ENCODE assay signal across 15 cellular contexts in genomic region chr19:19599190-19599535, GRCh38. TPM values are rescaled to one million over a fixed set of nuclear protein-coding genes. Genes with fewer than 3 reads are reported as not detected.
DNase-seq lines count a peak whose midpoint lies in the region; ATAC-seq, FAIRE-seq and TF ChIP-seq lines count a peak whose summit lies in the region.
"Had no signal": no experiment of that assay in that cellular context is flagged by ENCODE, and none has a peak within 500 bp of the region (broad histone marks: within the 10 kb centered on the region; RNA-seq: fewer than 3 reads in every experiment).

No MANE protein-coding gene starts in this region.

- FAIRE-seq in RCC 7860 (lab: Jason Lieb, UNC) = no peak
- FAIRE-seq: G401.6, pancreas had no signal

- no peaks in the 10 kb centered on the region for H3K36me3 ChIP-seq in CD8-positive, alpha-beta memory T cell (ENCODE audit: insufficient read depth, low read length)
- no peaks in the 10 kb centered on the region for H3K36me3 ChIP-seq in OCI-LY7 (ENCODE audit: insufficient read depth, low read length)
- H3K36me3 ChIP-seq: HAP-1, pancreas had no signal

- H3K36me3 Mint-ChIP-seq in CD8-positive, alpha-beta memory T cell = peaks cover 4 to 30% (median 5%) of the 10 kb centered on the region in 3 donors
- H3K36me3 Mint-ChIP-seq in activated naive CD8-positive, alpha-beta T cell = peaks cover 5% of the 10 kb centered on the region

- intact Hi-C loops in OCI-LY7 (cut with micrococcal nuclease; ENCODE audit: unreplicated experiment) = no loop called here
- intact Hi-C loops in head of caudate nucleus (cut with DNase I) = no loop called here

- H3K4me1 ChIP-seq in CD8-positive, alpha-beta memory T cell (ENCODE audit: insufficient read depth, low read length) = peaks cover 77% of the 10 kb centered on the region
- H3K4me1 ChIP-seq in OCI-LY7 (ENCODE audit: insufficient read depth, low read length, poor library complexity, severe bottlenecking) = peaks cover 28% of the 10 kb centered on the region
- H3K4me1 ChIP-seq: pancreas had no signal

- peaks cover 60 to 82% (median 71%) of the 10 kb centered on the region in 3 donors for H3K4me1 Mint-ChIP-seq in CD8-positive, alpha-beta memory T cell
- H3K4me1 Mint-ChIP-seq in activated naive CD8-positive, alpha-beta T cell (ENCODE audit: low read depth) = peaks cover 71% of the 10 kb centered on the region

- peak overlapping the region; percentile 26; the same call in 1 of the 2 replicates for H3K4me2 ChIP-seq in OCI-LY7 (ENCODE audit: low read length)

- H3K27me3 Mint-ChIP-seq in CD8-positive, alpha-beta memory T cell = peaks cover 0 to 6% of the 10 kb centered on the region in 2 donors
- no peaks in the 10 kb centered on the region for H3K27me3 Mint-ChIP-seq in activated naive CD8-positive, alpha-beta T cell
- H3K27me3 Mint-ChIP-seq: dendritic cell treated with granulocyte-macrophage colony-stimulating factor and Interleukin-4, amounts not matched to agents 40 ng/mL and 50 ng/mL, for 4 days had no signal

- no peaks in the 10 kb centered on the region for H3K27me3 ChIP-seq in CD8-positive, alpha-beta memory T cell (ENCODE audit: insufficient read depth, low read length, poor library complexity, severe bottlenecking)
- H3K27me3 ChIP-seq: pancreas had no signal

- H3K27ac ChIP-seq in CD8-positive, alpha-beta memory T cell (ENCODE audit: low read depth, low read length) = peak overlapping the region; percentile 69
- no peak overlapping the region for H3K27ac ChIP-seq in OCI-LY7 (ENCODE audit: low read depth, low read length, poor library complexity, severe bottlenecking)
- H3K27ac ChIP-seq: pancreas had no signal

- POLR2A ChIA-PET in CD8-positive, alpha-beta memory T cell (lab: Charles Lee) = interaction anchor here (0.6 to 1.7 kb wide), 5 partner anchors 22 to 69 kb away, joined by 3 to 11 read pairs (median 5); partner anchors contain the start of genes LPAR2 and ZNF101
- POLR2A ChIA-PET in OCI-LY7 (lab: Charles Lee) = interaction anchor here (0.8 kb wide), 1 partner anchor 21 kb away, joined by 3 read pairs; no protein-coding TSS in a partner anchor

- no peak for TF ChIP-seq CTCF in OCI-LY7 (conservative IDR thresholded peaks at IDR 0.05; ENCODE audit: low read length)

- no peak overlapping the region for H3K4me3 ChIP-seq in CD8-positive, alpha-beta memory T cell (ENCODE audit: low read length)
- no peak overlapping the region for H3K4me3 ChIP-seq in OCI-LY7 (ENCODE audit: low read depth, low read length, poor library complexity, severe bottlenecking)
- H3K4me3 ChIP-seq: HAP-1, pancreas had no signal

- no TSS peak for BruUV-seq in OCI-LY7 (replicated peaks; lab: Mats Ljungman, UMichigan)

- H3K4me3 Mint-ChIP-seq in CD8-positive, alpha-beta memory T cell = peak overlapping the region; percentile 54 to 88 (median 78)
- peak overlapping the region; percentile 86 for H3K4me3 Mint-ChIP-seq in activated naive CD8-positive, alpha-beta T cell
- H3K4me3 Mint-ChIP-seq: dendritic cell treated with granulocyte-macrophage colony-stimulating factor and Interleukin-4, amounts not matched to agents 40 ng/mL and 50 ng/mL, for 4 days had no signal

- peak overlapping the region; percentile 94 to 99 (median 98) for H3K27ac Mint-ChIP-seq in CD8-positive, alpha-beta memory T cell
- peak overlapping the region; percentile 97 for H3K27ac Mint-ChIP-seq in activated naive CD8-positive, alpha-beta T cell
- H3K27ac Mint-ChIP-seq: dendritic cell treated with granulocyte-macrophage colony-stimulating factor and Interleukin-4, amounts not matched to agents 40 ng/mL and 50 ng/mL, for 4 days had no signal

- H3K9me3 ChIP-seq in CD8-positive, alpha-beta memory T cell (ENCODE audit: low read length) = no peaks in the 10 kb centered on the region
- no peaks in the 10 kb centered on the region for H3K9me3 ChIP-seq in OCI-LY7 (ENCODE audit: low read length)
- H3K9me3 ChIP-seq: HAP-1, pancreas had no signal

- no peaks in the 10 kb centered on the region for H3K79me2 ChIP-seq in OCI-LY7 (ENCODE audit: insufficient read depth, low read depth, low read length)

- no peaks in the 10 kb centered on the region for H4K20me1 ChIP-seq in OCI-LY7 (ENCODE audit: insufficient read depth, low read length)

- DNase-seq in CD8-positive, alpha-beta memory T cell = no peak
- no peak for DNase-seq in OCI-LY7 (ENCODE audit: low spot score)
- peak; percentile 38 to 39 for DNase-seq in stimulated activated CD4-positive, alpha-beta T cell treated with anti-CD3 and anti-CD28 coated beads, Interleukin-2, amount 100 ng/mL, for 24 hours
- no peak for DNase-seq in RCC 7860 (ENCODE audit: low spot score)
- no peak for DNase-seq in head of caudate nucleus
- DNase-seq: amniotic stem cell, MM.1S, pancreas, SW 1271 had no signal

- ATAC-seq in HG03342 (IDR thresholded peaks at IDR 0.05; ENCODE audit: unreplicated experiment) = no peak
- no peak for ATAC-seq in HG02623 (IDR thresholded peaks at IDR 0.05; ENCODE audit: unreplicated experiment)
- ATAC-seq: pancreas had no signal

- CTCF ChIA-PET in CD8-positive, alpha-beta memory T cell (lab: Charles Lee) = no interaction called here
- CTCF ChIA-PET in OCI-LY7 (lab: Charles Lee; ENCODE audit: unreplicated experiment) = no interaction called here

- peak overlapping the region; percentile 42; the same call in 1 of the 2 replicates for H2AFZ ChIP-seq in OCI-LY7 (ENCODE audit: low read length)

- H3K9me3 Mint-ChIP-seq in CD8-positive, alpha-beta memory T cell = no peaks in the 10 kb centered on the region
- no peaks in the 10 kb centered on the region for H3K9me3 Mint-ChIP-seq in activated naive CD8-positive, alpha-beta T cell (ENCODE audit: low read depth)
- H3K9me3 Mint-ChIP-seq: dendritic cell treated with granulocyte-macrophage colony-stimulating factor and Interleukin-4, amounts not matched to agents 40 ng/mL and 50 ng/mL, for 4 days had no signal

- no peaks in the 10 kb centered on the region for H3K9me2 ChIP-seq in OCI-LY7 (ENCODE audit: insufficient read depth, low read length)

RNA-seq across cellular contexts. Expression of gene PBX4, which starts 19.3 kb away (rescaled TPM):
- total RNA-seq in CD8-positive, alpha-beta memory T cell = 10 to 100 TPM; 15.0 to 17.1 TPM
- 8.3 TPM for polyA plus RNA-seq in CD8-positive, alpha-beta memory T cell
- 5.1 and 6.7 TPM in 2 replicates for total RNA-seq in OCI-LY7 (2014; rRNA removed; shearing (Covaris generic))
- total RNA-seq in OCI-LY7 (2022) = 4.6 and 5.0 TPM in 2 replicates

RNA-seq across cellular contexts. Expression of gene LPAR2, which starts 28.9 kb away (rescaled TPM):
- 10 to 100 TPM; 23.6 to 24.8 TPM for total RNA-seq in CD8-positive, alpha-beta memory T cell
- polyA plus RNA-seq in CD8-positive, alpha-beta memory T cell = 37.8 TPM
- 6.0 and 12.4 TPM in 2 replicates for total RNA-seq in OCI-LY7 (2014; rRNA removed; shearing (Covaris generic))
- 17.5 and 18.4 TPM in 2 replicates for total RNA-seq in OCI-LY7 (2022)

RNA-seq across cellular contexts. Expression of gene GMIP, which starts 44.3 kb away (rescaled TPM):
- total RNA-seq in CD8-positive, alpha-beta memory T cell = 10 to 100 TPM; 54.5 to 60.3 TPM
- polyA plus RNA-seq in CD8-positive, alpha-beta memory T cell = 71.3 TPM
- 30.1 and 34.7 TPM in 2 replicates for total RNA-seq in OCI-LY7 (2014; rRNA removed; shearing (Covaris generic))
- total RNA-seq in OCI-LY7 (2022) = 41.6 and 48.7 TPM in 2 replicates

Comparison
In these comparisons a context has a peak if more than half of its experiments do, and no peak if none do; other contexts are left out.
1. DNase-seq: peak in stimulated activated CD4-positive, alpha-beta T cell treated with anti-CD3 and anti-CD28 coated beads, Interleukin-2, amount 100 ng/mL, for 24 hours (2 of 2); none in CD8-positive, alpha-beta memory T cell (0 of 5), OCI-LY7 (single experiment), RCC 7860 (single experiment) and head of caudate nucleus (0 of 42).